In genomic region chr16:50313596-50314483, GRCh38 we compare ENCODE assay signal across 1 cellular context.
TF ChIP-seq lines count a peak whose summit lies in the region.

No MANE protein-coding gene starts in this region.

TF ChIP-seq in HepG2, 621 proteins besides CTCF, POLR2A, EP300 and RAD21 (continued from another document):
- TF ChIP-seq LCORL (IDR thresholded peaks at IDR 0.05) (no peak), LCORL (CRISPR knock-in tag; IDR thresholded peaks at IDR 0.05) (no peak), ZNF205 (CRISPR knock-in tag; IDR thresholded peaks at IDR 0.05) (peak; percentile 70; the same call in 1 of the 2 replicates), FOSL1 (CRISPR knock-in tag; IDR thresholded peaks at IDR 0.05; ENCODE audit: borderline replicate concordance) (peak; percentile 35; the same call in 1 of the 2 replicates), MLX (CRISPR knock-in tag; IDR thresholded peaks at IDR 0.05) (0 out of 2 replicates have a peak, but pooled peaks have one; percentile 51), GATAD1 (CRISPR knock-in tag; IDR thresholded peaks at IDR 0.05) (peak; percentile 28; the same call in 1 of the 2 replicates), ARID3A (IDR thresholded peaks at IDR 0.05; ENCODE audit: low read depth, low read length) (0 out of 2 replicates have a peak, but pooled peaks have one; percentile 11), ELF4 (CRISPR knock-in tag; IDR thresholded peaks at IDR 0.05; ENCODE audit: borderline replicate concordance) (no peak), HIC2 (CRISPR knock-in tag; IDR thresholded peaks at IDR 0.05; ENCODE audit: low read depth) (0 out of 2 replicates have a peak, but pooled peaks have one; percentile 22), ETV5 (CRISPR knock-in tag; IDR thresholded peaks at IDR 0.05; ENCODE audit: borderline replicate concordance) (peak; percentile 91), KAT8 (CRISPR knock-in tag; IDR thresholded peaks at IDR 0.05) (0 out of 2 replicates have a peak, but pooled peaks have one; percentile 41), NONO (IDR thresholded peaks at IDR 0.05) (no peak), NONO (CRISPR knock-in tag; conservative IDR thresholded peaks at IDR 0.05) (0 out of 2 replicates have a peak, but pooled peaks have one; percentile 31), SOX5 (CRISPR knock-in tag; IDR thresholded peaks at IDR 0.05; ENCODE audit: borderline replicate concordance) (peak; percentile 84), ZNF780A (CRISPR knock-in tag; IDR thresholded peaks at IDR 0.05) (no peak), ZNF281 (CRISPR knock-in tag; IDR thresholded peaks at IDR 0.05; ENCODE audit: borderline replicate concordance) (peak; percentile 33; the same call in 1 of the 2 replicates), KDM2A (CRISPR knock-in tag; IDR thresholded peaks at IDR 0.05; ENCODE audit: borderline replicate concordance, low read depth) (peak; percentile 71; the same call in 1 of the 2 replicates), DR1 (CRISPR knock-in tag; IDR thresholded peaks at IDR 0.05) (0 out of 2 replicates have a peak, but pooled peaks have one; percentile 43), CHD4 (IDR thresholded peaks at IDR 0.05; ENCODE audit: borderline replicate concordance, low read length) (no peak), FOXP1 (IDR thresholded peaks at IDR 0.05) (no peak), FOXP1 (CRISPR knock-in tag; IDR thresholded peaks at IDR 0.05) (peak; percentile 64), POLR2AphosphoS5 (IDR thresholded peaks at IDR 0.05; ENCODE audit: low read depth, low read length) (peak; percentile 2; the same call in 1 of the 2 replicates), SMAD1 (CRISPR knock-in tag; IDR thresholded peaks at IDR 0.05; ENCODE audit: borderline replicate concordance, low read depth) (no peak), ZSCAN21 (CRISPR knock-in tag; IDR thresholded peaks at IDR 0.05; ENCODE audit: borderline replicate concordance) (no peak), ZBTB26 (CRISPR knock-in tag; IDR thresholded peaks at IDR 0.05; ENCODE audit: borderline replicate concordance) (no peak), GABPB1 (CRISPR knock-in tag; IDR thresholded peaks at IDR 0.05) (peak; percentile 37; the same call in 1 of the 2 replicates), ISL2 (CRISPR knock-in tag; IDR thresholded peaks at IDR 0.05) (0 out of 2 replicates have a peak, but pooled peaks have one; percentile 40), GATAD2A (CRISPR knock-in tag; IDR thresholded peaks at IDR 0.05) (0 out of 2 replicates have a peak, but pooled peaks have one; percentile 46), HOXA9 (CRISPR knock-in tag; IDR thresholded peaks at IDR 0.05; ENCODE audit: borderline replicate concordance) (0 out of 2 replicates have a peak, but pooled peaks have one; percentile 55), BRD4 (CRISPR knock-in tag; IDR thresholded peaks at IDR 0.05) (0 out of 2 replicates have a peak, but pooled peaks have one; percentile 48), PRMT3 (CRISPR knock-in tag; IDR thresholded peaks at IDR 0.05; ENCODE audit: borderline replicate concordance, low read depth) (no peak), NFIB (CRISPR knock-in tag; IDR thresholded peaks at IDR 0.05; ENCODE audit: borderline replicate concordance) (no peak), HDAC2 (CRISPR knock-in tag; IDR thresholded peaks at IDR 0.05) (peak; percentile 83; the same call in 1 of the 2 replicates), RXRA (CRISPR knock-in tag; IDR thresholded peaks at IDR 0.05) (peak; percentile 80), GFI1 (CRISPR knock-in tag; IDR thresholded peaks at IDR 0.05; ENCODE audit: borderline replicate concordance) (peak; percentile 59; the same call in 1 of the 2 replicates), HNRNPL (IDR thresholded peaks at IDR 0.05; ENCODE audit: low read depth, low read length) (no peak), ARNTL (CRISPR knock-in tag; IDR thresholded peaks at IDR 0.05) (0 out of 2 replicates have a peak, but pooled peaks have one; percentile 16), BATF2 (CRISPR knock-in tag; IDR thresholded peaks at IDR 0.05) (0 out of 2 replicates have a peak, but pooled peaks have one; percentile 49)
- TF ChIP-seq, protein P1, sequence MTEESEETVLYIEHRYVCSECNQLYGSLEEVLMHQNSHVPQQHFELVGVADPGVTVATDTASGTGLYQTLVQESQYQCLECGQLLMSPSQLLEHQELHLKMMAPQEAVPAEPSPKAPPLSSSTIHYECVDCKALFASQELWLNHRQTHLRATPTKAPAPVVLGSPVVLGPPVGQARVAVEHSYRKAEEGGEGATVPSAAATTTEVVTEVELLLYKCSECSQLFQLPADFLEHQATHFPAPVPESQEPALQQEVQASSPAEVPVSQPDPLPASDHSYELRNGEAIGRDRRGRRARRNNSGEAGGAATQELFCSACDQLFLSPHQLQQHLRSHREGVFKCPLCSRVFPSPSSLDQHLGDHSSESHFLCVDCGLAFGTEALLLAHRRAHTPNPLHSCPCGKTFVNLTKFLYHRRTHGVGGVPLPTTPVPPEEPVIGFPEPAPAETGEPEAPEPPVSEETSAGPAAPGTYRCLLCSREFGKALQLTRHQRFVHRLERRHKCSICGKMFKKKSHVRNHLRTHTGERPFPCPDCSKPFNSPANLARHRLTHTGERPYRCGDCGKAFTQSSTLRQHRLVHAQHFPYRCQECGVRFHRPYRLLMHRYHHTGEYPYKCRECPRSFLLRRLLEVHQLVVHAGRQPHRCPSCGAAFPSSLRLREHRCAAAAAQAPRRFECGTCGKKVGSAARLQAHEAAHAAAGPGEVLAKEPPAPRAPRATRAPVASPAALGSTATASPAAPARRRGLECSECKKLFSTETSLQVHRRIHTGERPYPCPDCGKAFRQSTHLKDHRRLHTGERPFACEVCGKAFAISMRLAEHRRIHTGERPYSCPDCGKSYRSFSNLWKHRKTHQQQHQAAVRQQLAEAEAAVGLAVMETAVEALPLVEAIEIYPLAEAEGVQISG (CRISPR knock-in tag; IDR thresholded peaks at IDR 0.05): peak; percentile 33
- TF ChIP-seq, protein P2, sequence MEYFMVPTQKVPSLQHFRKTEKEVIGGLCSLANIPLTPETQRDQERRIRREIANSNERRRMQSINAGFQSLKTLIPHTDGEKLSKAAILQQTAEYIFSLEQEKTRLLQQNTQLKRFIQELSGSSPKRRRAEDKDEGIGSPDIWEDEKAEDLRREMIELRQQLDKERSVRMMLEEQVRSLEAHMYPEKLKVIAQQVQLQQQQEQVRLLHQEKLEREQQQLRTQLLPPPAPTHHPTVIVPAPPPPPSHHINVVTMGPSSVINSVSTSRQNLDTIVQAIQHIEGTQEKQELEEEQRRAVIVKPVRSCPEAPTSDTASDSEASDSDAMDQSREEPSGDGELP (IDR thresholded peaks at IDR 0.05; ENCODE audit: borderline replicate concordance, low read depth): peak; percentile 91; the same call in 1 of the 2 replicates
- TF ChIP-seq, protein P3, sequence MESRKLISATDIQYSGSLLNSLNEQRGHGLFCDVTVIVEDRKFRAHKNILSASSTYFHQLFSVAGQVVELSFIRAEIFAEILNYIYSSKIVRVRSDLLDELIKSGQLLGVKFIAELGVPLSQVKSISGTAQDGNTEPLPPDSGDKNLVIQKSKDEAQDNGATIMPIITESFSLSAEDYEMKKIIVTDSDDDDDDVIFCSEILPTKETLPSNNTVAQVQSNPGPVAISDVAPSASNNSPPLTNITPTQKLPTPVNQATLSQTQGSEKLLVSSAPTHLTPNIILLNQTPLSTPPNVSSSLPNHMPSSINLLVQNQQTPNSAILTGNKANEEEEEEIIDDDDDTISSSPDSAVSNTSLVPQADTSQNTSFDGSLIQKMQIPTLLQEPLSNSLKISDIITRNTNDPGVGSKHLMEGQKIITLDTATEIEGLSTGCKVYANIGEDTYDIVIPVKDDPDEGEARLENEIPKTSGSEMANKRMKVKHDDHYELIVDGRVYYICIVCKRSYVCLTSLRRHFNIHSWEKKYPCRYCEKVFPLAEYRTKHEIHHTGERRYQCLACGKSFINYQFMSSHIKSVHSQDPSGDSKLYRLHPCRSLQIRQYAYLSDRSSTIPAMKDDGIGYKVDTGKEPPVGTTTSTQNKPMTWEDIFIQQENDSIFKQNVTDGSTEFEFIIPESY (CRISPR knock-in tag; IDR thresholded peaks at IDR 0.05): peak; percentile 97
- TF ChIP-seq, protein P4, sequence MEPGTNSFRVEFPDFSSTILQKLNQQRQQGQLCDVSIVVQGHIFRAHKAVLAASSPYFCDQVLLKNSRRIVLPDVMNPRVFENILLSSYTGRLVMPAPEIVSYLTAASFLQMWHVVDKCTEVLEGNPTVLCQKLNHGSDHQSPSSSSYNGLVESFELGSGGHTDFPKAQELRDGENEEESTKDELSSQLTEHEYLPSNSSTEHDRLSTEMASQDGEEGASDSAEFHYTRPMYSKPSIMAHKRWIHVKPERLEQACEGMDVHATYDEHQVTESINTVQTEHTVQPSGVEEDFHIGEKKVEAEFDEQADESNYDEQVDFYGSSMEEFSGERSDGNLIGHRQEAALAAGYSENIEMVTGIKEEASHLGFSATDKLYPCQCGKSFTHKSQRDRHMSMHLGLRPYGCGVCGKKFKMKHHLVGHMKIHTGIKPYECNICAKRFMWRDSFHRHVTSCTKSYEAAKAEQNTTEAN (CRISPR knock-in tag; conservative IDR thresholded peaks at IDR 0.05): 0 out of 2 replicates have a peak, but pooled peaks have one; percentile 44
- TF ChIP-seq, protein P5, sequence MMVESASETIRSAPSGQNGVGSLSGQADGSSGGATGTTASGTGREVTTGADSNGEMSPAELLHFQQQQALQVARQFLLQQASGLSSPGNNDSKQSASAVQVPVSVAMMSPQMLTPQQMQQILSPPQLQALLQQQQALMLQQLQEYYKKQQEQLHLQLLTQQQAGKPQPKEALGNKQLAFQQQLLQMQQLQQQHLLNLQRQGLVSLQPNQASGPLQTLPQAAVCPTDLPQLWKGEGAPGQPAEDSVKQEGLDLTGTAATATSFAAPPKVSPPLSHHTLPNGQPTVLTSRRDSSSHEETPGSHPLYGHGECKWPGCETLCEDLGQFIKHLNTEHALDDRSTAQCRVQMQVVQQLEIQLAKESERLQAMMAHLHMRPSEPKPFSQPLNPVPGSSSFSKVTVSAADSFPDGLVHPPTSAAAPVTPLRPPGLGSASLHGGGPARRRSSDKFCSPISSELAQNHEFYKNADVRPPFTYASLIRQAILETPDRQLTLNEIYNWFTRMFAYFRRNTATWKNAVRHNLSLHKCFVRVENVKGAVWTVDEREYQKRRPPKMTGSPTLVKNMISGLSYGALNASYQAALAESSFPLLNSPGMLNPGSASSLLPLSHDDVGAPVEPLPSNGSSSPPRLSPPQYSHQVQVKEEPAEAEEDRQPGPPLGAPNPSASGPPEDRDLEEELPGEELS (CRISPR knock-in tag; IDR thresholded peaks at IDR 0.05): peak; percentile 64
